1 cellular context compared by ENCODE assay signal in the genomic region with DNA sequence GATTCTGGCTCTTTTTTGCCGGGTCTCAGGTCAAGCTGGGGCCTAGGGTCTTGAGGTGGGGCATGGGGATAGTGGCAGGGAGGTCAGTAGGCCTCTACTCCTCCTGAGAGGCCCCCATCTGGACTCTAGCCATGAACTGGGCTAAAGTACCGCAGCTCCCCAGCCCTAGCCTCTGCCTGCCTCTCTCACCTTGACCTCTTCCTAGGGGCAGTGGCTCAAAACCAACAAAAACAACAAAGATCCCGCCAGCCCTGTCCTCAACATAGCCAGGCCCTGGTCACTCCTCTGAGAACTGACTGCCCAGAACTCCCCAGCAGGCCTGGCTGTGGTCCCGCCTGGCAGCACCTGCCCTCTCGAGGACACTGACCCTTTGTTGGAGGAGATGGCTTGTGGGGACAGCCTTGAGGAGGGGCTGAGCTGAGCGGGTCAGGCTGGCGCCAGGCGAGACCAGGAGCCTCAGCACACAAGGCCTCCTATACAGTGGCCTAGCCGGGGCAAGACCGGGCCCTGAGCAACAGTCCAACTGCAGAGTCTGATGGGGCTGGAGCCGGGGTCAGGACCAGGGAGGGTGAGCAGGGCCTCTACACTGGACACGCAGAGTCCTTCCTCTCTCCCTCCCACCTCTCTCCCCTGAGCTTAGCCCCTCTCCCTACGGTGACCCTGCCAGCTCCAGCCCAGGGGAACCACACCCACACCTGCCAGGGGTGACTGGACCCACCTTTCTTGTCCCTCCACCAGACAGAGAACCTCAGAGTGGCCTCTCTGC.
TF ChIP-seq lines count a peak whose summit lies in the region.

No MANE protein-coding gene starts in this region.

TF ChIP-seq in HepG2, 621 proteins besides CTCF, POLR2A, EP300 and RAD21 (continued from another document and continues in another):
- TF ChIP-seq NFKB2 (CRISPR knock-in tag; IDR thresholded peaks at IDR 0.05; ENCODE audit: borderline replicate concordance) (peak; percentile 64; the same call in 1 of the 2 replicates), ZNF205 (CRISPR knock-in tag; IDR thresholded peaks at IDR 0.05) (peak; percentile 76), SP4 (CRISPR knock-in tag; IDR thresholded peaks at IDR 0.05) (0 out of 2 replicates have a peak, but pooled peaks have one; percentile 57), NR2F1 (CRISPR knock-in tag; IDR thresholded peaks at IDR 0.05) (peak; percentile 96 to 97), NCOR1 (IDR thresholded peaks at IDR 0.05; ENCODE audit: borderline replicate concordance, low read length) (peak; percentile 90; the same call in 1 of the 2 replicates), ZNF703 (CRISPR knock-in tag; IDR thresholded peaks at IDR 0.05; ENCODE audit: borderline replicate concordance) (0 out of 2 replicates have a peak, but pooled peaks have one; percentile 49), ZFAT (CRISPR knock-in tag; conservative IDR thresholded peaks at IDR 0.05) (no peak), ZSCAN21 (CRISPR knock-in tag; IDR thresholded peaks at IDR 0.05; ENCODE audit: borderline replicate concordance) (peak; percentile 82; the same call in 1 of the 2 replicates), ZNF614 (CRISPR knock-in tag; IDR thresholded peaks at IDR 0.05; ENCODE audit: borderline replicate concordance) (peak; percentile 93), MATR3 (CRISPR knock-in tag; IDR thresholded peaks at IDR 0.05) (no peak), ZNF136 (CRISPR knock-in tag; IDR thresholded peaks at IDR 0.05; ENCODE audit: low read depth) (peak; percentile 45; the same call in 1 of the 2 replicates), ZNF367 (CRISPR knock-in tag; IDR thresholded peaks at IDR 0.05; ENCODE audit: borderline replicate concordance) (no peak), SP1 (IDR thresholded peaks at IDR 0.05) (no peak), SP1 (CRISPR knock-in tag; IDR thresholded peaks at IDR 0.05) (no peak), PHF21A (CRISPR knock-in tag; IDR thresholded peaks at IDR 0.05) (peak; percentile 99), ZNF383 (CRISPR knock-in tag; IDR thresholded peaks at IDR 0.05; ENCODE audit: borderline replicate concordance) (no peak), IKZF4 (CRISPR knock-in tag; IDR thresholded peaks at IDR 0.05; ENCODE audit: borderline replicate concordance, low read depth, not compliant biosample characterization) (peak; percentile 79), ZNF317 (CRISPR knock-in tag; IDR thresholded peaks at IDR 0.05) (peak; percentile 82), ZNF572 (CRISPR knock-in tag; IDR thresholded peaks at IDR 0.05) (peak; percentile 87; the same call in 1 of the 2 replicates), ZC3H13 (CRISPR knock-in tag; IDR thresholded peaks at IDR 0.05) (no peak), ZNF446 (CRISPR knock-in tag; IDR thresholded peaks at IDR 0.05) (no peak), RFXAP (CRISPR knock-in tag; IDR thresholded peaks at IDR 0.05; ENCODE audit: borderline replicate concordance) (no peak; the same call in 1 of the 2 replicates), ZNF619 (CRISPR knock-in tag; IDR thresholded peaks at IDR 0.05) (no peak), GATA4 (IDR thresholded peaks at IDR 0.05; ENCODE audit: borderline replicate concordance, low read depth) (0 out of 2 replicates have a peak, but pooled peaks have one; percentile 39), MED8 (CRISPR knock-in tag; IDR thresholded peaks at IDR 0.05; ENCODE audit: insufficient replicate concordance) (peak; percentile 83), AGO1 (IDR thresholded peaks at IDR 0.05; ENCODE audit: low read depth, low read length, poor library complexity, severe bottlenecking) (no peak), NR3C1 (CRISPR knock-in tag; IDR thresholded peaks at IDR 0.05) (no peak), ZNF652 (CRISPR knock-in tag; IDR thresholded peaks at IDR 0.05; ENCODE audit: borderline replicate concordance, low read depth) (no peak), KDM5B (CRISPR knock-in tag; IDR thresholded peaks at IDR 0.05; ENCODE audit: borderline replicate concordance) (peak; percentile 79), ZNF496 (CRISPR knock-in tag; IDR thresholded peaks at IDR 0.05; ENCODE audit: insufficient replicate concordance) (no peak), ZNF75D (CRISPR knock-in tag; IDR thresholded peaks at IDR 0.05; ENCODE audit: borderline replicate concordance) (no peak), GFI1 (CRISPR knock-in tag; IDR thresholded peaks at IDR 0.05; ENCODE audit: borderline replicate concordance) (peak; percentile 79), SMARCC2 (IDR thresholded peaks at IDR 0.05) (no peak), NFE2L1 (CRISPR knock-in tag; IDR thresholded peaks at IDR 0.05; ENCODE audit: borderline replicate concordance) (no peak), ESRRA (CRISPR knock-in tag; IDR thresholded peaks at IDR 0.05; ENCODE audit: low read depth) (peak; percentile 98), MEF2D (CRISPR knock-in tag; IDR thresholded peaks at IDR 0.05) (0 out of 2 replicates have a peak, but pooled peaks have one; percentile 66), ARNTL (CRISPR knock-in tag; IDR thresholded peaks at IDR 0.05) (no peak), PCBP2 (optimal IDR thresholded peaks at IDR 0.05; ENCODE audit: low read depth, low read length, poor library complexity, severe bottlenecking) (no peak), MIXL1 (CRISPR knock-in tag; IDR thresholded peaks at IDR 0.05) (no peak; the same call in 1 of the 2 replicates), ZNF839 (CRISPR knock-in tag; IDR thresholded peaks at IDR 0.05; ENCODE audit: borderline replicate concordance) (no peak; the same call in 1 of the 2 replicates), SNAI1 (CRISPR knock-in tag; IDR thresholded peaks at IDR 0.05; ENCODE audit: borderline replicate concordance) (peak; percentile 87; the same call in 1 of the 2 replicates), ZBTB21 (CRISPR knock-in tag; IDR thresholded peaks at IDR 0.05) (no peak; the same call in 1 of the 2 replicates), ZNF335 (CRISPR knock-in tag; IDR thresholded peaks at IDR 0.05) (peak; percentile 88), ZNF33B (CRISPR knock-in tag; IDR thresholded peaks at IDR 0.05) (no peak), ZNF776 (CRISPR knock-in tag; IDR thresholded peaks at IDR 0.05) (peak; percentile 41; the same call in 1 of the 2 replicates)
- TF ChIP-seq, protein P1, sequence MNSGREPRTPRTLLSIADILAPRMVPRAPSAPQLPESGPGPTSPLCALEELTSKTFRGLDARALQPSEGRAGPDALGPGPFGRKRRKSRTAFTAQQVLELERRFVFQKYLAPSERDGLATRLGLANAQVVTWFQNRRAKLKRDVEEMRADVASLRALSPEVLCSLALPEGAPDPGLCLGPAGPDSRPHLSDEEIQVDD (CRISPR knock-in tag; IDR thresholded peaks at IDR 0.05; ENCODE audit: borderline replicate concordance): no peak
- TF ChIP-seq, protein P2, sequence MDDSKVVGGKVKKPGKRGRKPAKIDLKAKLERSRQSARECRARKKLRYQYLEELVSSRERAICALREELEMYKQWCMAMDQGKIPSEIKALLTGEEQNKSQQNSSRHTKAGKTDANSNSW (CRISPR knock-in tag; IDR thresholded peaks at IDR 0.05; ENCODE audit: borderline replicate concordance): peak; percentile 27; the same call in 1 of the 2 replicates
- TF ChIP-seq, protein P3, sequence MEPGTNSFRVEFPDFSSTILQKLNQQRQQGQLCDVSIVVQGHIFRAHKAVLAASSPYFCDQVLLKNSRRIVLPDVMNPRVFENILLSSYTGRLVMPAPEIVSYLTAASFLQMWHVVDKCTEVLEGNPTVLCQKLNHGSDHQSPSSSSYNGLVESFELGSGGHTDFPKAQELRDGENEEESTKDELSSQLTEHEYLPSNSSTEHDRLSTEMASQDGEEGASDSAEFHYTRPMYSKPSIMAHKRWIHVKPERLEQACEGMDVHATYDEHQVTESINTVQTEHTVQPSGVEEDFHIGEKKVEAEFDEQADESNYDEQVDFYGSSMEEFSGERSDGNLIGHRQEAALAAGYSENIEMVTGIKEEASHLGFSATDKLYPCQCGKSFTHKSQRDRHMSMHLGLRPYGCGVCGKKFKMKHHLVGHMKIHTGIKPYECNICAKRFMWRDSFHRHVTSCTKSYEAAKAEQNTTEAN (CRISPR knock-in tag; conservative IDR thresholded peaks at IDR 0.05): 0 out of 2 replicates have a peak, but pooled peaks have one; percentile 34
- TF ChIP-seq, protein P4, sequence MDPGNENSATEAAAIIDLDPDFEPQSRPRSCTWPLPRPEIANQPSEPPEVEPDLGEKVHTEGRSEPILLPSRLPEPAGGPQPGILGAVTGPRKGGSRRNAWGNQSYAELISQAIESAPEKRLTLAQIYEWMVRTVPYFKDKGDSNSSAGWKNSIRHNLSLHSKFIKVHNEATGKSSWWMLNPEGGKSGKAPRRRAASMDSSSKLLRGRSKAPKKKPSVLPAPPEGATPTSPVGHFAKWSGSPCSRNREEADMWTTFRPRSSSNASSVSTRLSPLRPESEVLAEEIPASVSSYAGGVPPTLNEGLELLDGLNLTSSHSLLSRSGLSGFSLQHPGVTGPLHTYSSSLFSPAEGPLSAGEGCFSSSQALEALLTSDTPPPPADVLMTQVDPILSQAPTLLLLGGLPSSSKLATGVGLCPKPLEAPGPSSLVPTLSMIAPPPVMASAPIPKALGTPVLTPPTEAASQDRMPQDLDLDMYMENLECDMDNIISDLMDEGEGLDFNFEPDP (CRISPR knock-in tag; conservative IDR thresholded peaks at IDR 0.05): no peak
- TF ChIP-seq, protein P5, sequence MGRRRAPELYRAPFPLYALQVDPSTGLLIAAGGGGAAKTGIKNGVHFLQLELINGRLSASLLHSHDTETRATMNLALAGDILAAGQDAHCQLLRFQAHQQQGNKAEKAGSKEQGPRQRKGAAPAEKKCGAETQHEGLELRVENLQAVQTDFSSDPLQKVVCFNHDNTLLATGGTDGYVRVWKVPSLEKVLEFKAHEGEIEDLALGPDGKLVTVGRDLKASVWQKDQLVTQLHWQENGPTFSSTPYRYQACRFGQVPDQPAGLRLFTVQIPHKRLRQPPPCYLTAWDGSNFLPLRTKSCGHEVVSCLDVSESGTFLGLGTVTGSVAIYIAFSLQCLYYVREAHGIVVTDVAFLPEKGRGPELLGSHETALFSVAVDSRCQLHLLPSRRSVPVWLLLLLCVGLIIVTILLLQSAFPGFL (CRISPR knock-in tag; IDR thresholded peaks at IDR 0.05): no peak
- TF ChIP-seq, protein P6, sequence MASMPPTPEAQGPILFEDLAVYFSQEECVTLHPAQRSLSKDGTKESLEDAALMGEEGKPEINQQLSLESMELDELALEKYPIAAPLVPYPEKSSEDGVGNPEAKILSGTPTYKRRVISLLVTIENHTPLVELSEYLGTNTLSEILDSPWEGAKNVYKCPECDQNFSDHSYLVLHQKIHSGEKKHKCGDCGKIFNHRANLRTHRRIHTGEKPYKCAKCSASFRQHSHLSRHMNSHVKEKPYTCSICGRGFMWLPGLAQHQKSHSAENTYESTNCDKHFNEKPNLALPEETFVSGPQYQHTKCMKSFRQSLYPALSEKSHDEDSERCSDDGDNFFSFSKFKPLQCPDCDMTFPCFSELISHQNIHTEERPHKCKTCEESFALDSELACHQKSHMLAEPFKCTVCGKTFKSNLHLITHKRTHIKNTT (CRISPR knock-in tag; IDR thresholded peaks at IDR 0.05): no peak
- TF ChIP-seq, protein P7, sequence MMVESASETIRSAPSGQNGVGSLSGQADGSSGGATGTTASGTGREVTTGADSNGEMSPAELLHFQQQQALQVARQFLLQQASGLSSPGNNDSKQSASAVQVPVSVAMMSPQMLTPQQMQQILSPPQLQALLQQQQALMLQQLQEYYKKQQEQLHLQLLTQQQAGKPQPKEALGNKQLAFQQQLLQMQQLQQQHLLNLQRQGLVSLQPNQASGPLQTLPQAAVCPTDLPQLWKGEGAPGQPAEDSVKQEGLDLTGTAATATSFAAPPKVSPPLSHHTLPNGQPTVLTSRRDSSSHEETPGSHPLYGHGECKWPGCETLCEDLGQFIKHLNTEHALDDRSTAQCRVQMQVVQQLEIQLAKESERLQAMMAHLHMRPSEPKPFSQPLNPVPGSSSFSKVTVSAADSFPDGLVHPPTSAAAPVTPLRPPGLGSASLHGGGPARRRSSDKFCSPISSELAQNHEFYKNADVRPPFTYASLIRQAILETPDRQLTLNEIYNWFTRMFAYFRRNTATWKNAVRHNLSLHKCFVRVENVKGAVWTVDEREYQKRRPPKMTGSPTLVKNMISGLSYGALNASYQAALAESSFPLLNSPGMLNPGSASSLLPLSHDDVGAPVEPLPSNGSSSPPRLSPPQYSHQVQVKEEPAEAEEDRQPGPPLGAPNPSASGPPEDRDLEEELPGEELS (CRISPR knock-in tag; IDR thresholded peaks at IDR 0.05): peak; percentile 82
- TF ChIP-seq, protein P8, sequence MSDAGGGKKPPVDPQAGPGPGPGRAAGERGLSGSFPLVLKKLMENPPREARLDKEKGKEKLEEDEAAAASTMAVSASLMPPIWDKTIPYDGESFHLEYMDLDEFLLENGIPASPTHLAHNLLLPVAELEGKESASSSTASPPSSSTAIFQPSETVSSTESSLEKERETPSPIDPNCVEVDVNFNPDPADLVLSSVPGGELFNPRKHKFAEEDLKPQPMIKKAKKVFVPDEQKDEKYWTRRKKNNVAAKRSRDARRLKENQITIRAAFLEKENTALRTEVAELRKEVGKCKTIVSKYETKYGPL (CRISPR knock-in tag; IDR thresholded peaks at IDR 0.05): no peak
- TF ChIP-seq, protein P9, sequence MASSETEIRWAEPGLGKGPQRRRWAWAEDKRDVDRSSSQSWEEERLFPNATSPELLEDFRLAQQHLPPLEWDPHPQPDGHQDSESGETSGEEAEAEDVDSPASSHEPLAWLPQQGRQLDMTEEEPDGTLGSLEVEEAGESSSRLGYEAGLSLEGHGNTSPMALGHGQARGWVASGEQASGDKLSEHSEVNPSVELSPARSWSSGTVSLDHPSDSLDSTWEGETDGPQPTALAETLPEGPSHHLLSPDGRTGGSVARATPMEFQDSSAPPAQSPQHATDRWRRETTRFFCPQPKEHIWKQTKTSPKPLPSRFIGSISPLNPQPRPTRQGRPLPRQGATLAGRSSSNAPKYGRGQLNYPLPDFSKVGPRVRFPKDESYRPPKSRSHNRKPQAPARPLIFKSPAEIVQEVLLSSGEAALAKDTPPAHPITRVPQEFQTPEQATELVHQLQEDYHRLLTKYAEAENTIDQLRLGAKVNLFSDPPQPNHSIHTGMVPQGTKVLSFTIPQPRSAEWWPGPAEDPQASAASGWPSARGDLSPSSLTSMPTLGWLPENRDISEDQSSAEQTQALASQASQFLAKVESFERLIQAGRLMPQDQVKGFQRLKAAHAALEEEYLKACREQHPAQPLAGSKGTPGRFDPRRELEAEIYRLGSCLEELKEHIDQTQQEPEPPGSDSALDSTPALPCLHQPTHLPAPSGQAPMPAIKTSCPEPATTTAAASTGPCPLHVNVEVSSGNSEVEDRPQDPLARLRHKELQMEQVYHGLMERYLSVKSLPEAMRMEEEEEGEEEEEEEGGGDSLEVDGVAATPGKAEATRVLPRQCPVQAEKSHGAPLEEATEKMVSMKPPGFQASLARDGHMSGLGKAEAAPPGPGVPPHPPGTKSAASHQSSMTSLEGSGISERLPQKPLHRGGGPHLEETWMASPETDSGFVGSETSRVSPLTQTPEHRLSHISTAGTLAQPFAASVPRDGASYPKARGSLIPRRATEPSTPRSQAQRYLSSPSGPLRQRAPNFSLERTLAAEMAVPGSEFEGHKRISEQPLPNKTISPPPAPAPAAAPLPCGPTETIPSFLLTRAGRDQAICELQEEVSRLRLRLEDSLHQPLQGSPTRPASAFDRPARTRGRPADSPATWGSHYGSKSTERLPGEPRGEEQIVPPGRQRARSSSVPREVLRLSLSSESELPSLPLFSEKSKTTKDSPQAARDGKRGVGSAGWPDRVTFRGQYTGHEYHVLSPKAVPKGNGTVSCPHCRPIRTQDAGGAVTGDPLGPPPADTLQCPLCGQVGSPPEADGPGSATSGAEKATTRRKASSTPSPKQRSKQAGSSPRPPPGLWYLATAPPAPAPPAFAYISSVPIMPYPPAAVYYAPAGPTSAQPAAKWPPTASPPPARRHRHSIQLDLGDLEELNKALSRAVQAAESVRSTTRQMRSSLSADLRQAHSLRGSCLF (CRISPR knock-in tag; IDR thresholded peaks at IDR 0.05; ENCODE audit: borderline replicate concordance): no peak
